ENCODE assay signal across 7 cellular contexts in the genomic region with DNA sequence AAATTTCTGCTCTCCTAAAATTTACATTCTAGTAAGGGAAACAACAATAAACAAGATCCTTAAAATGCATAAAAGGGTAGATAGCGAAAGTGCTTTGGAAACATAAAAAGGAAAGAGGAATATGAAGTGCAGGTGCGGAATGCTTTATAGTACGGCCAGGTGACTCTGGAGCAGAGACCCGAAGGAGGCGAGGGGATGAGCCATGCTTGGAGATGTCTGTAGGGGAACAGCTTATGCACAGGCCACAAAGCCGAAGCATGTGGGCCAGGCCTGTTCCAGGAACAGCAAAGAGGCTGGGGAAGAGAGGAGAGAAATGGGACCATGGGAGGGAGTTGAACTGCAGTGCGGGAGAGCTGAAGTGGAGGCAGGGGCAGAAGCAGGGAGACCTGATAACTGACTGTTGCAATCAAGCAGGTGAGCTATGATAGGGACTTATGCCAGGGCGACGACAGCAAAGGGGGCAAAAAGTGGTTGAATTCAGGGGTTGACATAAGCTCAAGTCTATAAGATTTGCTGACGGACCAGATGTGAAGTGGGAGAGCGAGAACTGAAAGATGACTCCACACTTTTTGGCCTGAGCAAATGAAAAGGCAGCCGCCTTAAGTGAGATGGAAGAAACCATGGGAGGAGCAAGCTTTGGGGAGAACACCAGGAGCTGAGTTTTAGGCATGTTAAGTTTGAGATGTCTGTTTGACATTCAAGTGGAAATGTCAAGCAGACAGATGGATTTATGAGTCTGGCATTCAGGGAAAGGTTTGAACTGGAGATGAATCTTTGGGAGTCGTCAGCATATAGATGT.
DNase-seq lines count a peak whose midpoint lies in the region; TF ChIP-seq lines count a peak whose summit lies in the region.

No MANE protein-coding gene starts in this region.

- H3K27ac ChIP-seq in HUES6 (ENCODE audit: low read depth, low read length), result peak overlapping the region; percentile 44; the same call in 1 of the 2 replicates
- peak overlapping the region; percentile 100 for H3K27ac ChIP-seq in hepatocyte
- H3K27ac ChIP-seq in spleen, result peak overlapping the region; percentile 97 to 99 (median 98)

- H3K36me3 Mint-ChIP-seq in activated CD4-positive, alpha-beta memory T cell treated with anti-CD3 and anti-CD28 coated beads, Interleukin-2, amount 10 ng/mL, durations not matched to agents 7 days and 5 days (ENCODE audit: low read depth), result peaks cover 25% of the 10 kb centered on the region

- H3K27ac Mint-ChIP-seq in activated CD4-positive, alpha-beta memory T cell treated with anti-CD3 and anti-CD28 coated beads, Interleukin-2, amount 10 ng/mL, durations not matched to agents 7 days and 5 days, result peak overlapping the region; percentile 91

- no peak for DNase-seq in activated CD4-positive, alpha-beta memory T cell treated with anti-CD3 and anti-CD28 coated beads, Interleukin-2, amount 10 ng/mL, durations not matched to agents 7 days and 5 days
- DNase-seq in hepatocyte (ENCODE audit: low spot score) (no peak), spleen (peak; percentile 76), HCEC 1CT (no peak), dedifferentiated amniotic fluid mesenchymal stem cell (ENCODE audit: extremely low spot score) (no peak)
- DNase-seq in activated CD4-positive, alpha-beta T cell treated with anti-CD3 and anti-CD28 coated beads for 4 hours, result no peak

- POLR2A ChIA-PET in activated CD4-positive, alpha-beta memory T cell treated with anti-CD3 and anti-CD28 coated beads, Interleukin-2, amount 10 ng/mL, durations not matched to agents 7 days and 5 days (lab: Charles Lee), result interaction anchor here (1.0 to 3.0 kb wide), 4 partner anchors 13 to 722 kb away, joined by 3 to 22 read pairs (median 4); a partner anchor contains a TSS

- no peaks in the 10 kb centered on the region for H3K9me3 Mint-ChIP-seq in activated CD4-positive, alpha-beta memory T cell treated with anti-CD3 and anti-CD28 coated beads, Interleukin-2, amount 10 ng/mL, durations not matched to agents 7 days and 5 days

- TF ChIP-seq CTCF in hepatocyte (IDR thresholded peaks at IDR 0.05; ENCODE audit: poor library complexity), result no peak
- TF ChIP-seq CTCF in spleen (IDR thresholded peaks at IDR 0.05 in 8 of 11, conservative IDR thresholded peaks at IDR 0.05 in 3 of 11), result no peak

- H3K4me3 Mint-ChIP-seq in activated CD4-positive, alpha-beta memory T cell treated with anti-CD3 and anti-CD28 coated beads, Interleukin-2, amount 10 ng/mL, durations not matched to agents 7 days and 5 days, result peak overlapping the region; percentile 85

- H3K36me3 ChIP-seq in HUES6 (ENCODE audit: control insufficient read depth, insufficient read depth, low read length) (peaks cover 10% of the 10 kb centered on the region; the same call in 1 of the 2 replicates), hepatocyte (replicated peaks; ENCODE audit: insufficient read depth, low read depth) (no peaks in the 10 kb centered on the region), spleen (peaks cover 0 to 15% (median 0%) of the 10 kb centered on the region in 6 donors)

- peaks cover 29% of the 10 kb centered on the region for H4K20me1 ChIP-seq in hepatocyte (ENCODE audit: insufficient read depth, poor library complexity, severe bottlenecking)

- no peaks in the 10 kb centered on the region for H3K9me3 ChIP-seq in HUES6 (ENCODE audit: control insufficient read depth, insufficient read depth, low read depth, low read length)
- H3K9me3 ChIP-seq in hepatocyte (ENCODE audit: low read depth), result no peaks in the 10 kb centered on the region
- no peaks in the 10 kb centered on the region for H3K9me3 ChIP-seq in spleen

- H3K4me1 Mint-ChIP-seq in activated CD4-positive, alpha-beta memory T cell treated with anti-CD3 and anti-CD28 coated beads, Interleukin-2, amount 10 ng/mL, durations not matched to agents 7 days and 5 days, result peaks cover 35% of the 10 kb centered on the region

- H3K4me3 ChIP-seq in HUES6 (ENCODE audit: low read depth, low read length) (peak overlapping the region; percentile 89), hepatocyte (peak overlapping the region; percentile 98), spleen (peak overlapping the region in 7 of 8 donors; percentile 62 to 90 (median 79))

- peaks cover 40% of the 10 kb centered on the region for H3K79me2 ChIP-seq in hepatocyte

- peak overlapping the region; percentile 95 for H3K9ac ChIP-seq in HUES6 (ENCODE audit: low read length)

- peaks cover 9% of the 10 kb centered on the region for H3K27me3 Mint-ChIP-seq in activated CD4-positive, alpha-beta memory T cell treated with anti-CD3 and anti-CD28 coated beads, Interleukin-2, amount 10 ng/mL, durations not matched to agents 7 days and 5 days

- H3K27me3 ChIP-seq in HUES6 (ENCODE audit: control insufficient read depth, insufficient read depth, low read length) (no peaks in the 10 kb centered on the region), hepatocyte (no peaks in the 10 kb centered on the region), spleen (replicated peaks in 1 of 7) (no peaks in the 10 kb centered on the region)

- H3K9me2 ChIP-seq in hepatocyte (replicated peaks; ENCODE audit: insufficient read depth), result no peaks in the 10 kb centered on the region

- H3K4me2 ChIP-seq in hepatocyte, result peak overlapping the region; percentile 77

- WGBS in hepatocyte (ENCODE audit: low lambda C conversion rate, missing lambda C conversion rate), result 77% methylated on average over 13 of the region's 13 CpGs
- 83 to 89% (median 86%) methylated on average over 13 of the region's 13 CpGs for WGBS in spleen, 5 donors

- CTCF ChIA-PET in activated CD4-positive, alpha-beta memory T cell treated with anti-CD3 and anti-CD28 coated beads, Interleukin-2, amount 10 ng/mL, durations not matched to agents 7 days and 5 days (lab: Charles Lee), result interaction anchor here (1.0 kb wide), 1 partner anchor 59 kb away, joined by 5 read pairs; no protein-coding TSS in a partner anchor

- peak overlapping the region; percentile 62 for H2AFZ ChIP-seq in hepatocyte

- TF ChIP-seq POLR2A in spleen (IDR thresholded peaks at IDR 0.05), result no peak

- intact Hi-C loops in spleen (cut with DNase I; ENCODE audit: low total_unique reads), result no loop called here

- H3K4me1 ChIP-seq in HUES6 (ENCODE audit: control insufficient read depth, insufficient read depth, low read length) (peaks cover 12% of the 10 kb centered on the region), hepatocyte (ENCODE audit: insufficient read depth) (peaks cover 4% of the 10 kb centered on the region), spleen (peaks cover 11 to 37% (median 33%) of the 10 kb centered on the region in 6 donors)

Comparison
In these comparisons a context has a peak if more than half of its experiments do, and no peak if none do; other contexts are left out.
1. H3K27ac ChIP-seq: peak in every context shown above with its lines; median percentile 100 in hepatocyte; 98 in spleen; 44 in HUES6.